ENCODE assay signal across 8 cellular contexts in genomic region chr19:16076958-16077611, GRCh38. TPM values are rescaled to one million over a fixed set of nuclear protein-coding genes. Genes with fewer than 3 reads are reported as not detected.
DNase-seq lines count a peak whose midpoint lies in the region; ATAC-seq and TF ChIP-seq lines count a peak whose summit lies in the region.

No MANE protein-coding gene starts in this region.

- H4K20me1 ChIP-seq in PC-3 (ENCODE audit: low read length) = no peaks in the 10 kb centered on the region
- H4K20me1 ChIP-seq in mammary epithelial cell (ENCODE audit: insufficient read depth, low read length) = no peaks in the 10 kb centered on the region

- peaks cover 9% of the 10 kb centered on the region for H3F3A ChIP-seq in PC-3 (ENCODE audit: low read length, unreplicated experiment)

- TF ChIP-seq CTCF in PC-3 (conservative IDR thresholded peaks at IDR 0.05; ENCODE audit: low read depth, low read length) = no peak
- no peak for TF ChIP-seq CTCF in mammary epithelial cell (conservative IDR thresholded peaks at IDR 0.05 in 1 of 2, IDR thresholded peaks at IDR 0.05 in 1 of 2; ENCODE audit: extremely low read depth in 1 of 2, insufficient read depth in 1 of 2, low read depth in 1 of 2, low read length in 2 of 2)

- H3K9ac ChIP-seq in PC-3 (ENCODE audit: low read length) (no peak overlapping the region), mammary epithelial cell (ENCODE audit: insufficient read depth, low read length) (peak overlapping the region; percentile 99)

- WGBS in mammary epithelial cell (ENCODE audit: low coverage, missing lambda C conversion rate) = 0% methylated on average over 1 of the region's 56 CpGs

- BruUV-seq in PC-3 (replicated peaks; lab: Mats Ljungman, UMichigan) = no TSS peak
- BruUV-seq in mammary epithelial cell (replicated peaks; lab: Mats Ljungman, UMichigan) = no TSS peak

- no peak overlapping the region for H2AFZ ChIP-seq in PC-3 (ENCODE audit: low read length)
- no peak overlapping the region for H2AFZ ChIP-seq in mammary epithelial cell (ENCODE audit: low read depth, low read length)

- peak overlapping the region; percentile 98 for H3K27ac Mint-ChIP-seq in activated CD4-positive, alpha-beta T cell treated with anti-CD3 and anti-CD28 coated beads for 36 hours

- no peaks in the 10 kb centered on the region for H3K9me3 ChIP-seq in PC-3 (ENCODE audit: low read length)
- H3K9me3 ChIP-seq in mammary epithelial cell (replicated peaks; ENCODE audit: insufficient read depth, low read length) = no peaks in the 10 kb centered on the region

- no peak for ATAC-seq in activated CD4-positive, alpha-beta T cell treated with anti-CD3 and anti-CD28 coated beads for 36 hours
- ATAC-seq in PC-3 (no peak), left colon (peak; percentile 52)
- ATAC-seq in stimulated activated naive CD8-positive, alpha-beta T cell treated with anti-CD3 and anti-CD28 coated beads, Interleukin-15, Interleukin-2, amounts not matched to agents 100 U/mL and 50 U/mL, for 24 hours = no peak

- H3K27me3 Mint-ChIP-seq in activated CD4-positive, alpha-beta T cell treated with anti-CD3 and anti-CD28 coated beads for 36 hours = no peaks in the 10 kb centered on the region

- no peaks in the 10 kb centered on the region for H3K9me3 Mint-ChIP-seq in activated CD4-positive, alpha-beta T cell treated with anti-CD3 and anti-CD28 coated beads for 36 hours (ENCODE audit: low read depth)

- peaks cover 70% of the 10 kb centered on the region for H3K4me1 Mint-ChIP-seq in activated CD4-positive, alpha-beta T cell treated with anti-CD3 and anti-CD28 coated beads for 36 hours

- H3K27me3 ChIP-seq in PC-3 (ENCODE audit: low read length) (no peaks in the 10 kb centered on the region), mammary epithelial cell (ENCODE audit: insufficient read depth, low read length) (no peaks in the 10 kb centered on the region)

- dilution Hi-C loops in mammary epithelial cell (cut with HindIII; ENCODE audit: low sequenced_read_pairs) = no loop called here

- H3K4me1 ChIP-seq in PC-3 (ENCODE audit: insufficient read depth, low read length) (peaks cover 32% of the 10 kb centered on the region), mammary epithelial cell (ENCODE audit: insufficient read depth, low read length) (peaks cover 32% of the 10 kb centered on the region)

- peak overlapping the region; percentile 98 for H3K27ac ChIP-seq in PC-3 (ENCODE audit: low read length)
- peak overlapping the region; percentile 99 for H3K27ac ChIP-seq in mammary epithelial cell (ENCODE audit: insufficient read depth, low read depth, low read length)

- H3K9me2 ChIP-seq in PC-3 (replicated peaks; ENCODE audit: low read length) = no peaks in the 10 kb centered on the region

- H3K36me3 Mint-ChIP-seq in activated CD4-positive, alpha-beta T cell treated with anti-CD3 and anti-CD28 coated beads for 36 hours (ENCODE audit: low read depth) = peaks cover 39% of the 10 kb centered on the region

- in situ Hi-C loops in mammary epithelial cell (cut with MboI; ENCODE audit: low sequenced_read_pairs in 2 of 2) = no loop called here

- no peak overlapping the region for H3K4me3 ChIP-seq in PC-3 (ENCODE audit: low read length)
- peak overlapping the region; percentile 61 to 79 (median 73) for H3K4me3 ChIP-seq in mammary epithelial cell (replicated peaks in 1 of 3; ENCODE audit: insufficient read depth in 1 of 3, low read depth in 2 of 3, low read length in 3 of 3)

- peak overlapping the region; percentile 99 for H3K4me3 Mint-ChIP-seq in activated CD4-positive, alpha-beta T cell treated with anti-CD3 and anti-CD28 coated beads for 36 hours

- peak; percentile 64 for DNase-seq in activated CD4-positive, alpha-beta T cell treated with anti-CD3 and anti-CD28 coated beads for 36 hours
- no peak for DNase-seq in activated CD4-positive, alpha-beta T cell treated with anti-CD3 and anti-CD28 coated beads, Interleukin-2, amount 50 U/mL, for 1 hour
- DNase-seq in PC-3 (no peak), mammary epithelial cell (peak; percentile 29), left colon (peak; percentile 58 to 87), NCI-H510A (lab: John Stamatoyannopoulos, UW) (no peak), T1000 (lab: John Stamatoyannopoulos, UW) (no peak)
- DNase-seq in stimulated activated naive CD8-positive, alpha-beta T cell treated with anti-CD3 and anti-CD28 coated beads, Interleukin-15, Interleukin-2, amounts not matched to agents 100 U/mL and 50 U/mL, for 24 hours = peak; percentile 42

- intact Hi-C loops in activated CD4-positive, alpha-beta T cell treated with anti-CD3 and anti-CD28 coated beads for 36 hours (cut with DNase I, micrococcal nuclease) = loop anchor here in 1 of 2 experiments (5.0 to 10.0 kb wide), 7 partner anchors 510 to 1702 kb away; partner anchors contain the start of genes DNAJB1, HAUS8, MYO9B and RASAL3
- intact Hi-C loops in PC-3 (cut with micrococcal nuclease) = no loop called here
- intact Hi-C loops in mammary epithelial cell (cut with micrococcal nuclease) = no loop called here
- intact Hi-C loops in left colon (cut with DNase I, micrococcal nuclease) = no loop called here

- CTCF ChIA-PET in activated CD4-positive, alpha-beta T cell treated with anti-CD3 and anti-CD28 coated beads for 36 hours (lab: Charles Lee) = interaction anchor here (0.6 to 2.7 kb wide), 6 partner anchors 9 to 67 kb away, joined by 3 to 18 read pairs (median 6); partner anchors contain the start of gene HSH2D
- CTCF ChIA-PET in PC-3 (lab: Charles Lee) (no interaction called here), mammary epithelial cell (lab: Charles Lee; ENCODE audit: low non-redundant PET) (interaction anchor here (0.5 kb wide), 1 partner anchor 108 kb away, joined by 3 read pairs; the partner anchor contains the start of gene FAM32A)

- H3K79me2 ChIP-seq in PC-3 (ENCODE audit: low read length) (peaks cover 57% of the 10 kb centered on the region), mammary epithelial cell (ENCODE audit: insufficient read depth, low read length) (peaks cover 83% of the 10 kb centered on the region)

- no peak overlapping the region for H3K4me2 ChIP-seq in PC-3 (ENCODE audit: low read length)
- peak overlapping the region; percentile 85 for H3K4me2 ChIP-seq in mammary epithelial cell (ENCODE audit: insufficient read depth, low read depth, low read length)

- POLR2A ChIA-PET in activated CD4-positive, alpha-beta T cell treated with anti-CD3 and anti-CD28 coated beads for 36 hours (lab: Charles Lee) = interaction anchor here (0.6 to 1.7 kb wide), 2 partner anchors 21 to 34 kb away, joined by 3 to 7 read pairs; no protein-coding TSS in a partner anchor
- POLR2A ChIA-PET in PC-3 (lab: Charles Lee; ENCODE audit: unreplicated experiment) = interaction anchor here (0.6 kb wide), 1 partner anchor 326 kb away, joined by 5 read pairs; no protein-coding TSS in a partner anchor

- H3K36me3 ChIP-seq in PC-3 (ENCODE audit: low read depth, low read length) = peaks cover 55% of the 10 kb centered on the region
- H3K36me3 ChIP-seq in mammary epithelial cell (ENCODE audit: insufficient read depth, low read length) = peaks cover 21% of the 10 kb centered on the region

RNA-seq across cellular contexts. Expression of gene TPM4, which starts 0.8 kb away (rescaled TPM):
- total RNA-seq in activated CD4-positive, alpha-beta T cell treated with anti-CD3 and anti-CD28 coated beads for 36 hours = 100 to 1,000 TPM; 362 to 416 TPM
- total RNA-seq in PC-3 (2014; rRNA removed) (135 and 167 TPM in 2 replicates), mammary epithelial cell (100 to 1,000 TPM; 716 to 802 TPM), left colon (100 to 1,000 TPM; 280 to 300 TPM)
- 499 TPM for polyA plus RNA-seq in mammary epithelial cell
- polyA minus RNA-seq in mammary epithelial cell = 299 TPM

RNA-seq across cellular contexts. Expression of gene RAB8A, which starts 34.6 kb away (rescaled TPM):
- 100 to 1,000 TPM; 165 to 218 TPM for total RNA-seq in activated CD4-positive, alpha-beta T cell treated with anti-CD3 and anti-CD28 coated beads for 36 hours
- total RNA-seq in PC-3 (2014; rRNA removed) (65.7 and 94.5 TPM in 2 replicates), mammary epithelial cell (10 to 100 TPM; 46.0 to 70.1 TPM), left colon (100 to 1,000 TPM; 143 to 172 TPM)
- 131 TPM for polyA plus RNA-seq in mammary epithelial cell
- polyA minus RNA-seq in mammary epithelial cell = 123 TPM

Comparison
In these comparisons a context has a peak if more than half of its experiments do, and no peak if none do; other contexts are left out.
1. DNase-seq: peak in activated CD4-positive, alpha-beta T cell treated with anti-CD3 and anti-CD28 coated beads for 36 hours (single experiment), mammary epithelial cell (single experiment), left colon (2 of 2) and stimulated activated naive CD8-positive, alpha-beta T cell treated with anti-CD3 and anti-CD28 coated beads, Interleukin-15, Interleukin-2, amounts not matched to agents 100 U/mL and 50 U/mL, for 24 hours (single experiment); none in activated CD4-positive, alpha-beta T cell treated with anti-CD3 and anti-CD28 coated beads, Interleukin-2, amount 50 U/mL, for 1 hour (single experiment), PC-3 (single experiment), NCI-H510A (single experiment) and T1000 (single experiment).